In genomic region chr6:33208089-33208967, GRCh38 we compare ENCODE assay signal across 1 cellular context.
TF ChIP-seq lines count a peak whose summit lies in the region.

RING1 (plus strand) TSS chr6:33208500; CDS start chr6:33208823, 323 bp downstream.

TF ChIP-seq in HepG2, 621 proteins besides CTCF, POLR2A, EP300 and RAD21 (continued from another document and continues in another):
- TF ChIP-seq ARID4A (CRISPR knock-in tag; IDR thresholded peaks at IDR 0.05; ENCODE audit: borderline replicate concordance) = peak; percentile 90
- TF ChIP-seq, protein P1, sequence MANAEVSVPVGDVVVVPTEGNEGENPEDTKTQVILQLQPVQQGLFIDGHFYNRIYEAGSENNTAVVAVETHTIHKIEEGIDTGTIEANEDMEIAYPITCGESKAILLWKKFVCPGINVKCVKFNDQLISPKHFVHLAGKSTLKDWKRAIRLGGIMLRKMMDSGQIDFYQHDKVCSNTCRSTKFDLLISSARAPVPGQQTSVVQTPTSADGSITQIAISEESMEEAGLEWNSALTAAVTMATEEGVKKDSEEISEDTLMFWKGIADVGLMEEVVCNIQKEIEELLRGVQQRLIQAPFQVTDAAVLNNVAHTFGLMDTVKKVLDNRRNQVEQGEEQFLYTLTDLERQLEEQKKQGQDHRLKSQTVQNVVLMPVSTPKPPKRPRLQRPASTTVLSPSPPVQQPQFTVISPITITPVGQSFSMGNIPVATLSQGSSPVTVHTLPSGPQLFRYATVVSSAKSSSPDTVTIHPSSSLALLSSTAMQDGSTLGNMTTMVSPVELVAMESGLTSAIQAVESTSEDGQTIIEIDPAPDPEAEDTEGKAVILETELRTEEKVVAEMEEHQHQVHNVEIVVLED (CRISPR knock-in tag; IDR thresholded peaks at IDR 0.05; ENCODE audit: borderline replicate concordance) = peak; percentile 79
- TF ChIP-seq ZNF446 (CRISPR knock-in tag; IDR thresholded peaks at IDR 0.05) = peak; percentile 4; the same call in 1 of the 2 replicates
- TF ChIP-seq, protein P2, sequence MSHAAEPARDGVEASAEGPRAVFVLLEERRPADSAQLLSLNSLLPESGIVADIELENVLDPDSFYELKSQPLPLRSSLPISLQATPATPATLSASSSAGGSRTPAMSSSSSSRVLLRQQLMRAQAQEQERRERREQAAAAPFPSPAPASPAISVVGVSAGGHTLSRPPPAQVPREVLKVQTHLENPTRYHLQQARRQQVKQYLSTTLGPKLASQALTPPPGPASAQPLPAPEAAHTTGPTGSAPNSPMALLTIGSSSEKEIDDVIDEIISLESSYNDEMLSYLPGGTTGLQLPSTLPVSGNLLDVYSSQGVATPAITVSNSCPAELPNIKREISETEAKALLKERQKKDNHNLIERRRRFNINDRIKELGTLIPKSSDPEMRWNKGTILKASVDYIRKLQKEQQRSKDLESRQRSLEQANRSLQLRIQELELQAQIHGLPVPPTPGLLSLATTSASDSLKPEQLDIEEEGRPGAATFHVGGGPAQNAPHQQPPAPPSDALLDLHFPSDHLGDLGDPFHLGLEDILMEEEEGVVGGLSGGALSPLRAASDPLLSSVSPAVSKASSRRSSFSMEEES (CRISPR knock-in tag; IDR thresholded peaks at IDR 0.05) = no peak; the same call in 1 of the 2 replicates
- TF ChIP-seq IRF2 (CRISPR knock-in tag; IDR thresholded peaks at IDR 0.05) = peak; percentile 81; the same call in 1 of the 2 replicates
- TF ChIP-seq, protein P3, sequence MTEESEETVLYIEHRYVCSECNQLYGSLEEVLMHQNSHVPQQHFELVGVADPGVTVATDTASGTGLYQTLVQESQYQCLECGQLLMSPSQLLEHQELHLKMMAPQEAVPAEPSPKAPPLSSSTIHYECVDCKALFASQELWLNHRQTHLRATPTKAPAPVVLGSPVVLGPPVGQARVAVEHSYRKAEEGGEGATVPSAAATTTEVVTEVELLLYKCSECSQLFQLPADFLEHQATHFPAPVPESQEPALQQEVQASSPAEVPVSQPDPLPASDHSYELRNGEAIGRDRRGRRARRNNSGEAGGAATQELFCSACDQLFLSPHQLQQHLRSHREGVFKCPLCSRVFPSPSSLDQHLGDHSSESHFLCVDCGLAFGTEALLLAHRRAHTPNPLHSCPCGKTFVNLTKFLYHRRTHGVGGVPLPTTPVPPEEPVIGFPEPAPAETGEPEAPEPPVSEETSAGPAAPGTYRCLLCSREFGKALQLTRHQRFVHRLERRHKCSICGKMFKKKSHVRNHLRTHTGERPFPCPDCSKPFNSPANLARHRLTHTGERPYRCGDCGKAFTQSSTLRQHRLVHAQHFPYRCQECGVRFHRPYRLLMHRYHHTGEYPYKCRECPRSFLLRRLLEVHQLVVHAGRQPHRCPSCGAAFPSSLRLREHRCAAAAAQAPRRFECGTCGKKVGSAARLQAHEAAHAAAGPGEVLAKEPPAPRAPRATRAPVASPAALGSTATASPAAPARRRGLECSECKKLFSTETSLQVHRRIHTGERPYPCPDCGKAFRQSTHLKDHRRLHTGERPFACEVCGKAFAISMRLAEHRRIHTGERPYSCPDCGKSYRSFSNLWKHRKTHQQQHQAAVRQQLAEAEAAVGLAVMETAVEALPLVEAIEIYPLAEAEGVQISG (CRISPR knock-in tag; IDR thresholded peaks at IDR 0.05) = peak; percentile 89
- 0 out of 2 replicates have a peak, but pooled peaks have one; percentile 12 for TF ChIP-seq BHLHE40 (IDR thresholded peaks at IDR 0.05; ENCODE audit: low read length)
- TF ChIP-seq HNRNPH1 (optimal IDR thresholded peaks at IDR 0.05; ENCODE audit: low read depth, low read length) = no peak
- TF ChIP-seq ZNF841 (CRISPR knock-in tag; IDR thresholded peaks at IDR 0.05; ENCODE audit: borderline replicate concordance) = 0 out of 2 replicates have a peak, but pooled peaks have one; percentile 39
- peak; percentile 48 for TF ChIP-seq RARA (CRISPR knock-in tag; IDR thresholded peaks at IDR 0.05)
- TF ChIP-seq ZIK1 (CRISPR knock-in tag; IDR thresholded peaks at IDR 0.05; ENCODE audit: borderline replicate concordance, low read depth) = 0 out of 2 replicates have a peak, but pooled peaks have one; percentile 64
- peak; percentile 36; the same call in 1 of the 2 replicates for TF ChIP-seq HCFC1 (IDR thresholded peaks at IDR 0.05; ENCODE audit: low read depth, low read length)
- TF ChIP-seq CBFB (CRISPR knock-in tag; IDR thresholded peaks at IDR 0.05) = 0 out of 2 replicates have a peak, but pooled peaks have one; percentile 58
- TF ChIP-seq, protein P4, sequence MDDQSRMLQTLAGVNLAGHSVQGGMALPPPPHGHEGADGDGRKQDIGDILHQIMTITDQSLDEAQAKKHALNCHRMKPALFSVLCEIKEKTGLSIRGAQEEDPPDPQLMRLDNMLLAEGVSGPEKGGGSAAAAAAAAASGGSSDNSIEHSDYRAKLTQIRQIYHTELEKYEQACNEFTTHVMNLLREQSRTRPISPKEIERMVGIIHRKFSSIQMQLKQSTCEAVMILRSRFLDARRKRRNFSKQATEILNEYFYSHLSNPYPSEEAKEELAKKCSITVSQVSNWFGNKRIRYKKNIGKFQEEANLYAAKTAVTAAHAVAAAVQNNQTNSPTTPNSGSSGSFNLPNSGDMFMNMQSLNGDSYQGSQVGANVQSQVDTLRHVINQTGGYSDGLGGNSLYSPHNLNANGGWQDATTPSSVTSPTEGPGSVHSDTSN (CRISPR knock-in tag; IDR thresholded peaks at IDR 0.05; ENCODE audit: borderline replicate concordance) = peak; percentile 48; the same call in 1 of the 2 replicates
- peak; percentile 64; the same call in 1 of the 2 replicates for TF ChIP-seq ZBTB20 (CRISPR knock-in tag; IDR thresholded peaks at IDR 0.05; ENCODE audit: borderline replicate concordance, low read depth)
- no peak for TF ChIP-seq ZNF761 (CRISPR knock-in tag; conservative IDR thresholded peaks at IDR 0.05)
- no peak for TF ChIP-seq EHMT2 (IDR thresholded peaks at IDR 0.05; ENCODE audit: borderline replicate concordance, low read depth, low read length)
- peak; percentile 96 for TF ChIP-seq PATZ1 (CRISPR knock-in tag; IDR thresholded peaks at IDR 0.05)
- TF ChIP-seq ZNF20 (CRISPR knock-in tag; IDR thresholded peaks at IDR 0.05) = peak; percentile 94
- peak; percentile 82 for TF ChIP-seq KAT8 (CRISPR knock-in tag; IDR thresholded peaks at IDR 0.05)
- TF ChIP-seq TRAFD1 (CRISPR knock-in tag; IDR thresholded peaks at IDR 0.05; ENCODE audit: borderline replicate concordance) = 0 out of 2 replicates have a peak, but pooled peaks have one; percentile 38
- TF ChIP-seq KDM6A (CRISPR knock-in tag; IDR thresholded peaks at IDR 0.05; ENCODE audit: low read depth) = 0 out of 2 replicates have a peak, but pooled peaks have one; percentile 16
- TF ChIP-seq ZSCAN20 (CRISPR knock-in tag; IDR thresholded peaks at IDR 0.05; ENCODE audit: borderline replicate concordance) = no peak
- peak; percentile 18; the same call in 1 of the 2 replicates for TF ChIP-seq ZNF468 (CRISPR knock-in tag; IDR thresholded peaks at IDR 0.05)
- peak; percentile 80 for TF ChIP-seq PITX1 (CRISPR knock-in tag; IDR thresholded peaks at IDR 0.05)
- TF ChIP-seq, protein P5, sequence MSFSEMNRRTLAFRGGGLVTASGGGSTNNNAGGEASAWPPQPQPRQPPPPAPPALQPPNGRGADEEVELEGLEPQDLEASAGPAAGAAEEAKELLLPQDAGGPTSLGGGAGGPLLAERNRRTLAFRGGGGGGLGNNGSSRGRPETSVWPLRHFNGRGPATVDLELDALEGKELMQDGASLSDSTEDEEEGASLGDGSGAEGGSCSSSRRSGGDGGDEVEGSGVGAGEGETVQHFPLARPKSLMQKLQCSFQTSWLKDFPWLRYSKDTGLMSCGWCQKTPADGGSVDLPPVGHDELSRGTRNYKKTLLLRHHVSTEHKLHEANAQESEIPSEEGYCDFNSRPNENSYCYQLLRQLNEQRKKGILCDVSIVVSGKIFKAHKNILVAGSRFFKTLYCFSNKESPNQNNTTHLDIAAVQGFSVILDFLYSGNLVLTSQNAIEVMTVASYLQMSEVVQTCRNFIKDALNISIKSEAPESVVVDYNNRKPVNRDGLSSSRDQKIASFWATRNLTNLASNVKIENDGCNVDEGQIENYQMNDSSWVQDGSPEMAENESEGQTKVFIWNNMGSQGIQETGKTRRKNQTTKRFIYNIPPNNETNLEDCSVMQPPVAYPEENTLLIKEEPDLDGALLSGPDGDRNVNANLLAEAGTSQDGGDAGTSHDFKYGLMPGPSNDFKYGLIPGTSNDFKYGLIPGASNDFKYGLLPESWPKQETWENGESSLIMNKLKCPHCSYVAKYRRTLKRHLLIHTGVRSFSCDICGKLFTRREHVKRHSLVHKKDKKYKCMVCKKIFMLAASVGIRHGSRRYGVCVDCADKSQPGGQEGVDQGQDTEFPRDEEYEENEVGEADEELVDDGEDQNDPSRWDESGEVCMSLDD (CRISPR knock-in tag; IDR thresholded peaks at IDR 0.05; ENCODE audit: borderline replicate concordance) = peak; percentile 16; the same call in 1 of the 2 replicates
- no peak for TF ChIP-seq SETDB1 (CRISPR knock-in tag; IDR thresholded peaks at IDR 0.05; ENCODE audit: borderline replicate concordance)
- peak; percentile 56; the same call in 1 of the 2 replicates for TF ChIP-seq ZNF431 (CRISPR knock-in tag; IDR thresholded peaks at IDR 0.05; ENCODE audit: borderline replicate concordance, low read depth)
- no peak for TF ChIP-seq ZNF557 (CRISPR knock-in tag; IDR thresholded peaks at IDR 0.05)
- TF ChIP-seq ZNF605 (CRISPR knock-in tag; IDR thresholded peaks at IDR 0.05) = 0 out of 2 replicates have a peak, but pooled peaks have one; percentile 43
- peak; percentile 66 for TF ChIP-seq HNRNPLL (IDR thresholded peaks at IDR 0.05; ENCODE audit: low read depth, low read length, poor library complexity, severe bottlenecking)
- TF ChIP-seq, protein P6, sequence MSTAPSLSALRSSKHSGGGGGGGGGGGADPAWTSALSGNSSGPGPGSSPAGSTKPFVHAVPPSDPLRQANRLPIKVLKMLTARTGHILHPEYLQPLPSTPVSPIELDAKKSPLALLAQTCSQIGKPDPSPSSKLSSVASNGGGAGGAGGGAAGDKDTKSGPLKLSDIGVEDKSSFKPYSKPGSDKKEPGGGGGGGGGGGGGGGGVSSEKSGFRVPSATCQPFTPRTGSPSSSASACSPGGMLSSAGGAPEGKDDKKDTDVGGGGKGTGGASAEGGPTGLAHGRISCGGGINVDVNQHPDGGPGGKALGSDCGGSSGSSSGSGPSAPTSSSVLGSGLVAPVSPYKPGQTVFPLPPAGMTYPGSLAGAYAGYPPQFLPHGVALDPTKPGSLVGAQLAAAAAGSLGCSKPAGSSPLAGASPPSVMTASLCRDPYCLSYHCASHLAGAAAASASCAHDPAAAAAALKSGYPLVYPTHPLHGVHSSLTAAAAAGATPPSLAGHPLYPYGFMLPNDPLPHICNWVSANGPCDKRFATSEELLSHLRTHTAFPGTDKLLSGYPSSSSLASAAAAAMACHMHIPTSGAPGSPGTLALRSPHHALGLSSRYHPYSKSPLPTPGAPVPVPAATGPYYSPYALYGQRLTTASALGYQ (CRISPR knock-in tag; IDR thresholded peaks at IDR 0.05) = peak; percentile 47; the same call in 1 of the 2 replicates
- TF ChIP-seq AKAP8 (CRISPR knock-in tag; IDR thresholded peaks at IDR 0.05) = 0 out of 2 replicates have a peak, but pooled peaks have one; percentile 87
